ENCODE assay signal across 22 cellular contexts in the genomic region with DNA sequence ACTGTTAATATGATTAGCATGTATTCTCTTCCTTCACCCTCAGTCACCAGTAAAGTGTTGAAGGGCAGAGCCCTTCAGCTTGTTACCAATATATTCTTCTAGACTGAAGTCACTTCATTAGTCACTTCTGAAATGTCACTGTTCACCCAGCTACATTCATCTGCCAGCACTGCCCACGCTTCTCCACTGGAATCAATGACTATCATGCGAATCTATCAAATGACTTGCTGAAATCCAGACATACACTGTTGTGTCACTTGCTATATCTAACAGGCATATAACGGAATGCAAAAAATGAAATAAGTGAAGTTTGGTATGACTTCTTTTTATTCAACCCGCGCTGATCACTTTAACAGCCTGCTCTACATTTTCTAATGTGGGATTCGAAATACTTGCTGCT. TPM values are rescaled to one million over a fixed set of nuclear protein-coding genes. Genes with fewer than 3 reads are reported as not detected.
DNase-seq lines count a peak whose midpoint lies in the region; ATAC-seq and FAIRE-seq lines count a peak whose summit lies in the region.
"Had no signal": no experiment of that assay in that cellular context is flagged by ENCODE, and none has a peak within 500 bp of the region (broad histone marks: within the 10 kb centered on the region; RNA-seq: fewer than 3 reads in every experiment).

No MANE protein-coding gene starts in this region.

- peak overlapping the region; percentile 7 for H3K27ac Mint-ChIP-seq in stimulated activated naive B cell treated with anti-CD40 and anti-IgM and Interleukin-4, amounts not matched to agents 10 μg/mL and 1 μg/mL and 100 μg/mL, for 72 hours
- H3K27ac Mint-ChIP-seq: CD4-positive, alpha-beta T cell; HFFc6 had no signal

- no peaks in the 10 kb centered on the region for H3K9me3 Mint-ChIP-seq in stimulated activated naive B cell treated with anti-CD40 and anti-IgM and Interleukin-4, amounts not matched to agents 10 μg/mL and 1 μg/mL and 100 μg/mL, for 72 hours
- H3K9me3 Mint-ChIP-seq: CD4-positive, alpha-beta T cell; HFFc6 had no signal

- H3K4me3 Mint-ChIP-seq in stimulated activated naive B cell treated with anti-CD40 and anti-IgM and Interleukin-4, amounts not matched to agents 10 μg/mL and 1 μg/mL and 100 μg/mL, for 72 hours = no peak overlapping the region
- H3K4me3 Mint-ChIP-seq: CD4-positive, alpha-beta T cell; HFFc6 had no signal

- FAIRE-seq in frontal cortex (lab: Jason Lieb, UNC) = no peak

- no peak for ATAC-seq in stimulated activated naive B cell treated with anti-CD40 and anti-IgM and Interleukin-4, amounts not matched to agents 10 μg/mL and 1 μg/mL and 100 μg/mL, for 72 hours (replicated peaks)

- peak; percentile 47 for DNase-seq in activated CD4-positive, alpha-beta T cell treated with anti-CD3 and anti-CD28 coated beads for 48 hours
- no peak for DNase-seq in activated CD4-positive, alpha-beta T cell treated with anti-CD3 and anti-CD28 coated beads, Interleukin-2, amount 50 U/mL, for 1 hour
- peak; percentile 4 to 11 for DNase-seq in stimulated activated CD4-positive, alpha-beta T cell treated with anti-CD3 and anti-CD28 coated beads, Interleukin-15, amount 100 ng/mL, for 48 hours (ENCODE audit: low read depth in 2 of 2)
- DNase-seq in stimulated activated CD4-positive, alpha-beta T cell treated with anti-CD3 and anti-CD28 coated beads, Interleukin-15, amount 100 ng/mL, for 24 hours = no peak
- DNase-seq in head of caudate nucleus (peak in 33 of 42 donors; percentile 2 to 81 (median 38)), frontal cortex (ENCODE audit: low spot score in 2 of 2) (no peak), DMS153 treated with DMSO at 0.1 percent for 48 hours (lab: John Stamatoyannopoulos, UW; ENCODE audit: unreplicated experiment) (no peak)
- no peak for DNase-seq in stimulated activated naive B cell treated with anti-CD40 and anti-IgM and Interleukin-4, amounts not matched to agents 10 μg/mL and 1 μg/mL and 100 μg/mL, for 72 hours
- DNase-seq: BE2C; Caco-2; CD4-positive, alpha-beta T cell; GDM1; H7; HFFc6; KG1; NCI-H187; NCI-H2107; NCI-H226; NCI-H524; NCI-H82 had no signal

- intact Hi-C loops in head of caudate nucleus (cut with DNase I) = no loop called here

- no peaks in the 10 kb centered on the region for H3K27me3 Mint-ChIP-seq in stimulated activated naive B cell treated with anti-CD40 and anti-IgM and Interleukin-4, amounts not matched to agents 10 μg/mL and 1 μg/mL and 100 μg/mL, for 72 hours
- H3K27me3 Mint-ChIP-seq: CD4-positive, alpha-beta T cell had no signal

- H3K4me1 Mint-ChIP-seq in stimulated activated naive B cell treated with anti-CD40 and anti-IgM and Interleukin-4, amounts not matched to agents 10 μg/mL and 1 μg/mL and 100 μg/mL, for 72 hours = peaks cover 0 to 2% of the 10 kb centered on the region in 2 donors

- peaks cover 28 to 39% of the 10 kb centered on the region in 2 donors for H3K36me3 Mint-ChIP-seq in stimulated activated naive B cell treated with anti-CD40 and anti-IgM and Interleukin-4, amounts not matched to agents 10 μg/mL and 1 μg/mL and 100 μg/mL, for 72 hours

RNA-seq across cellular contexts. Expression of a gene that starts 16.1 kb away (rescaled TPM):
- total RNA-seq in frontal cortex = 53.0 TPM

RNA-seq across cellular contexts. Expression of a gene that starts 28.7 kb away (rescaled TPM):
- total RNA-seq in frontal cortex = 0.82 TPM
- total RNA-seq: A172; Caco-2; CD4-positive, alpha-beta T cell; HFFc6; HT-29 had no signal

Comparison
In these comparisons a context has a peak if more than half of its experiments do, and no peak if none do; other contexts are left out.
1. DNase-seq: peak in activated CD4-positive, alpha-beta T cell treated with anti-CD3 and anti-CD28 coated beads for 48 hours (single experiment), stimulated activated CD4-positive, alpha-beta T cell treated with anti-CD3 and anti-CD28 coated beads, Interleukin-15, amount 100 ng/mL, for 48 hours (2 of 2) and head of caudate nucleus (33 of 42); none in activated CD4-positive, alpha-beta T cell treated with anti-CD3 and anti-CD28 coated beads, Interleukin-2, amount 50 U/mL, for 1 hour (single experiment), stimulated activated CD4-positive, alpha-beta T cell treated with anti-CD3 and anti-CD28 coated beads, Interleukin-15, amount 100 ng/mL, for 24 hours (single experiment), stimulated activated naive B cell treated with anti-CD40 and anti-IgM and Interleukin-4, amounts not matched to agents 10 μg/mL and 1 μg/mL and 100 μg/mL, for 72 hours (single experiment), frontal cortex (0 of 2) and DMS153 treated with DMSO at 0.1 percent for 48 hours (single experiment).